In genomic region chr3:12237076-12237475, GRCh38 we compare ENCODE assay signal across 31 cellular contexts. TPM values are rescaled to one million over a fixed set of nuclear protein-coding genes. Genes with fewer than 3 reads are reported as not detected.
"Had no signal": no experiment of that assay in that cellular context is flagged by ENCODE, and none has a peak within 500 bp of the region (broad histone marks: within the 10 kb centered on the region; RNA-seq: fewer than 3 reads in every experiment).

No MANE protein-coding gene starts in this region.

- H3K4me3 ChIP-seq: ascending aorta, cardiac muscle cell had no signal

- H3K9me3 ChIP-seq: ascending aorta had no signal

- H3K36me3 ChIP-seq: ascending aorta, cardiac muscle cell, WERI-Rb-1 had no signal

- FAIRE-seq: TTC549 had no signal

- DNase-seq: activated CD4-positive, alpha-beta memory T cell treated with anti-CD3 and anti-CD28 coated beads, Interleukin-2, amount 10 ng/mL, durations not matched to agents 7 days and 5 days; activated CD4-positive, alpha-beta T cell treated with anti-CD3 and anti-CD28 coated beads for 1 hour; activated CD4-positive, alpha-beta T cell treated with anti-CD3 and anti-CD28 coated beads for 36 hours; activated CD4-positive, alpha-beta T cell treated with anti-CD3 and anti-CD28 coated beads for 48 hours; activated CD4-positive, alpha-beta T cell treated with anti-CD3 and anti-CD28 coated beads, Interleukin-2, amount 10 ng/mL, durations not matched to agents 7 days and 5 days; activated CD4-positive, alpha-beta T cell treated with anti-CD3 and anti-CD28 coated beads, Interleukin-2, amount 50 U/mL, for 48 hours; activated CD4-positive, CD25-positive, alpha-beta regulatory T cell; activated CD8-positive, alpha-beta memory T cell treated with anti-CD3 and anti-CD28 coated beads for 24 hours; activated CD8-positive, alpha-beta memory T cell treated with anti-CD3 and anti-CD28 coated beads, Interleukin-2, amount 10 ng/mL, durations not matched to agents 7 days and 5 days; activated CD8-positive, alpha-beta memory T cell treated with anti-CD3 and anti-CD28 coated beads, Interleukin-2, amount 50 U/mL, for 48 hours; activated CD8-positive, alpha-beta T cell treated with anti-CD3 and anti-CD28 coated beads, Interleukin-2, amount 10 ng/mL, durations not matched to agents 7 days and 5 days; activated effector memory CD4-positive, alpha-beta T cell treated with Interleukin-2 at 50 U/mL for 16 hours; activated gamma-delta T cell; activated naive CD4-positive, alpha-beta T cell treated with anti-CD3 and anti-CD28 coated beads, Interleukin-2, amount 10 ng/mL, durations not matched to agents 7 days and 5 days; activated naive CD4-positive, alpha-beta T cell treated with Interleukin-2 at 50 U/mL for 16 hours; activated naive CD8-positive, alpha-beta T cell treated with anti-CD3 and anti-CD28 coated beads, Interleukin-2, amount 10 ng/mL, durations not matched to agents 7 days and 5 days; activated naive CD8-positive, alpha-beta T cell treated with anti-CD3 and anti-CD28 coated beads, Interleukin-2, amount 50 U/mL, for 24 hours; activated T-cell treated with anti-CD3 and anti-CD28 coated beads, Interleukin-2, amount 50 U/mL, for 24 hours; activated T-cell treated with anti-CD3 and anti-CD28 coated beads, Interleukin-2, amount 50 U/mL, for 48 hours; amygdala; anterior cingulate cortex; caudate nucleus; cerebellar nuclear complex; T-helper 2 cell; T-helper 9 cell had no signal

- H3K27me3 ChIP-seq: ascending aorta, cardiac muscle cell had no signal

- H3K27ac ChIP-seq: ascending aorta, cardiac muscle cell had no signal

- ATAC-seq: activated CD4-positive, alpha-beta T cell treated with anti-CD3 and anti-CD28 coated beads for 36 hours; activated CD4-positive, CD25-positive, alpha-beta regulatory T cell treated with anti-CD3 and anti-CD28 coated beads, Interleukin-2, amount 50 U/mL, for 24 hours; activated CD8-positive, alpha-beta memory T cell treated with anti-CD3 and anti-CD28 coated beads, Interleukin-2, amount 10 ng/mL, durations not matched to agents 7 days and 5 days; activated CD8-positive, alpha-beta T cell treated with anti-CD3 and anti-CD28 coated beads, Interleukin-2, amount 10 ng/mL, durations not matched to agents 7 days and 5 days; activated naive CD8-positive, alpha-beta T cell treated with anti-CD3 and anti-CD28 coated beads, Interleukin-2, amount 50 U/mL, for 24 hours; WTC11 had no signal

RNA-seq across cellular contexts. Expression of gene PPARG, which starts 51.8 kb away (rescaled TPM):
- total RNA-seq: activated CD8-positive, alpha-beta T cell treated with anti-CD3 and anti-CD28 coated beads, Interleukin-2, amount 10 ng/mL, durations not matched to agents 7 days and 5 days had no signal
